8 cellular contexts compared by ENCODE assay signal in the genomic region with DNA sequence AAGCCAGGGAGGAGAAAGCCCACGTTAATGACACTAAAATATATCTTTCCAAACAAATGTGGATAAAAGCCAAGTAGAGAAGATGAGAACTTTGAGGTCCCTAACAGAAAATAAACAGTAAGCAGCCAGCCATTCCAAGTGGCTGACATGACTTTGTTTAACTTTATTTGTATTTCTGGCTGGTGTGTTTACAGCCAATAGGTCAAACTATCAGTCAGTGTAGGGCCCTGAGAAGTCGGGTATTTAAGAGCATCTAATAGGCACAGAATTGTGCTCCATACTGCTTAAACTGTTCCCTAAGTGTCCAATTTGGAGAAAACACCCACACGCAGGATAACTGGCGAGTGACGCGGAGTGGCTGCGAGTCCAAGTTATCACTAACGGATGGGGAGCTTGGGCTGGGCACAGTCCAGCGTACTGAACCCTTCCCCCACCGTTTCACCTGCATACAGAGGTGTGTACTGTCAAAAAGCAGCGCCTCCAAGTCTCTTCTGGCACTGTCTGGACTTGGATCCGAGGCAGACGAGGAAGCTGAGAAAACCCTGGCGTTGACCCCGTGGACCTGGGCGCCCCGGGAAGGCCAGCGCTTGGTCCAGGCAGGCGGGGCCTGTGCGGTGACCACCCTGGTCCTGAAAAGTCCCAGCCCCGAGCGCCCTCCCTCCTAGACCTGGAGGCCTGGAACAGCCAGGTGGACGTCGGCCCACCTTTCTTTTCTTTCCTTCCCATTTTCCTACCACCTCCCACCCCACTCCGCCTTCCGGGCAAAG. TPM values are rescaled to one million over a fixed set of nuclear protein-coding genes. Genes with fewer than 3 reads are reported as not detected.
DNase-seq lines count a peak whose midpoint lies in the region; ATAC-seq, FAIRE-seq and TF ChIP-seq lines count a peak whose summit lies in the region.

No MANE protein-coding gene starts in this region.

- H3K9ac ChIP-seq in ES-I3 (ENCODE audit: low read depth, low read length) (peak overlapping the region; percentile 80), GM12878 (ENCODE audit: control insufficient read depth, insufficient read depth, low read length) (peak overlapping the region; percentile 72)

- H3K4me3 ChIP-seq in GM12878 = peak overlapping the region; percentile 89; the same call in 1 of the 2 replicates

- no peaks in the 10 kb centered on the region for H4K20me1 ChIP-seq in GM12878 (ENCODE audit: control insufficient read depth, insufficient read depth)

- no peaks in the 10 kb centered on the region for H3K27me3 ChIP-seq in GM12878 (replicated peaks in 1 of 2; ENCODE audit: control insufficient read depth in 2 of 2, insufficient read depth in 2 of 2, low read length in 1 of 2)

- POLR2A ChIA-PET in GM12878 (lab: Charles Lee) = no interaction called here

- peak overlapping the region; percentile 100 for H3K27ac Mint-ChIP-seq in stimulated activated effector memory CD8-positive, alpha-beta T cell treated with anti-CD3 and anti-CD28 coated beads, Interleukin-12 subunit alpha, Interleukin-12 subunit beta, amount 100 ng/mL, for 72 hours

- H3K4me2 ChIP-seq in GM12878 (ENCODE audit: control insufficient read depth, insufficient read depth) = peak overlapping the region; percentile 70

- peak overlapping the region; percentile 94 for H2AFZ ChIP-seq in GM12878 (ENCODE audit: control insufficient read depth, low read depth, low read length)

- FAIRE-seq in GM12878 (lab: Jason Lieb, UNC) = no peak
- no peak for FAIRE-seq in H54 (lab: Jason Lieb, UNC)

- H3K36me3 ChIP-seq in ES-I3 (ENCODE audit: insufficient read depth, low read length) (no peaks in the 10 kb centered on the region; the same call in 1 of the 2 replicates), GM12878 (ENCODE audit: control insufficient read depth in 2 of 2, insufficient read depth in 2 of 2, low read length in 1 of 2) (peaks cover 0 to 7% of the 10 kb centered on the region in 2 experiments; a peak in 1 of 4 replicates)

- H3K4me3 Mint-ChIP-seq in stimulated activated effector memory CD8-positive, alpha-beta T cell treated with anti-CD3 and anti-CD28 coated beads, Interleukin-12 subunit alpha, Interleukin-12 subunit beta, amount 100 ng/mL, for 72 hours = peak overlapping the region; percentile 96

- in situ Hi-C loops in GM12878 (cut with MboI) = no loop called here

- SMC1A ChIA-PET in GM12878 (lab: Charles Lee; ENCODE audit: uncharacterized antibody, unreplicated experiment) = no interaction called here

- ATAC-seq in HG03521 (IDR thresholded peaks at IDR 0.05; ENCODE audit: unreplicated experiment) (peak; percentile 6), GM12878 (peak; percentile 1; the same call in 2 of the 3 replicates), GM18520 (IDR thresholded peaks at IDR 0.05; ENCODE audit: unreplicated experiment) (no peak)
- ATAC-seq in stimulated activated effector memory CD8-positive, alpha-beta T cell treated with anti-CD3 and anti-CD28 coated beads, Interleukin-12 subunit alpha, Interleukin-12 subunit beta, amount 100 ng/mL, for 72 hours = no peak

- no peak for TF ChIP-seq EP300 in GM12878 (IDR thresholded peaks at IDR 0.05; ENCODE audit: borderline replicate concordance in 1 of 2, control insufficient read depth in 1 of 2, low read depth in 2 of 2, low read length in 2 of 2)

- no peak for DNase-seq in GM12878 (ENCODE audit: low read depth, low spot score)
- DNase-seq in iPS-NIHi7 (ENCODE audit: extremely low spot score) = peak; percentile 48
- DNase-seq in stimulated activated effector memory CD8-positive, alpha-beta T cell treated with anti-CD3 and anti-CD28 coated beads, Interleukin-12 subunit alpha, Interleukin-12 subunit beta, amount 100 ng/mL, for 72 hours (ENCODE audit: low spot score in 2 of 2) = peak in 1 of 2 donors; percentile 60
- no peak for DNase-seq in H54 (ENCODE audit: insufficient read length, low spot score)
- DNase-seq in NAMALWA (ENCODE audit: low spot score) = no peak

- no peak for TF ChIP-seq CTCF in GM12878 (IDR thresholded peaks at IDR 0.05 in 2 of 3, conservative IDR thresholded peaks at IDR 0.05 in 1 of 3; ENCODE audit: control insufficient read depth in 2 of 3, extremely low read depth in 1 of 3, insufficient read depth in 1 of 3, low read depth in 3 of 3, low read length in 3 of 3)

- CTCF ChIA-PET in GM12878 (lab: Yijun Ruan, JAX) = no interaction called here

- H3K27ac ChIP-seq in GM12878 (ENCODE audit: control insufficient read depth, insufficient read depth) = no peak overlapping the region

- H3K9me3 ChIP-seq in ES-I3 (ENCODE audit: control insufficient read depth, insufficient read depth, low read length) (no peaks in the 10 kb centered on the region), GM12878 (replicated peaks; ENCODE audit: control insufficient read depth, insufficient read depth, low read length) (no peaks in the 10 kb centered on the region)

- RAD21 ChIA-PET in GM12878 (lab: Charles Lee; ENCODE audit: unreplicated experiment) = no interaction called here

- no peak for TF ChIP-seq RAD21 in GM12878 (IDR thresholded peaks at IDR 0.05; ENCODE audit: insufficient read depth, low read depth, low read length)

- H3K36me3 Mint-ChIP-seq in stimulated activated effector memory CD8-positive, alpha-beta T cell treated with anti-CD3 and anti-CD28 coated beads, Interleukin-12 subunit alpha, Interleukin-12 subunit beta, amount 100 ng/mL, for 72 hours = peaks cover 48% of the 10 kb centered on the region

- H3K9me3 Mint-ChIP-seq in stimulated activated effector memory CD8-positive, alpha-beta T cell treated with anti-CD3 and anti-CD28 coated beads, Interleukin-12 subunit alpha, Interleukin-12 subunit beta, amount 100 ng/mL, for 72 hours = no peaks in the 10 kb centered on the region

- H3K4me1 ChIP-seq in ES-I3 (ENCODE audit: insufficient read depth, low read length) (no peaks in the 10 kb centered on the region), GM12878 (ENCODE audit: control insufficient read depth, insufficient read depth, low read length) (no peaks in the 10 kb centered on the region)

- H3K4me1 Mint-ChIP-seq in stimulated activated effector memory CD8-positive, alpha-beta T cell treated with anti-CD3 and anti-CD28 coated beads, Interleukin-12 subunit alpha, Interleukin-12 subunit beta, amount 100 ng/mL, for 72 hours = peaks cover 37% of the 10 kb centered on the region

- no peak for TF ChIP-seq POLR2A in GM12878 (IDR thresholded peaks at IDR 0.05; ENCODE audit: low read depth, low read length)
- TF ChIP-seq POLR2A in H54 (IDR thresholded peaks at IDR 0.05; ENCODE audit: low read depth, low read length) = no peak

- WGBS in GM12878 (ENCODE audit: insufficient coverage, insufficient replicate concordance, low lambda C conversion rate, missing lambda C conversion rate) = 52% methylated on average over 26 of the region's 26 CpGs

- BruUV-seq in GM12878 (replicated peaks; lab: Mats Ljungman, UMichigan) = no TSS peak

- intact Hi-C loops in GM12878 (cut with micrococcal nuclease; ENCODE audit: unreplicated experiment) = no loop called here

- peaks cover 7% of the 10 kb centered on the region for H3K79me2 ChIP-seq in GM12878 (ENCODE audit: control insufficient read depth, insufficient read depth, low read length)

TF ChIP-seq in GM12878, 131 proteins besides CTCF, POLR2A, EP300 and RAD21 (continues in another document):
- TF ChIP-seq EGR1 (IDR thresholded peaks at IDR 0.05; ENCODE audit: borderline replicate concordance in 1 of 2, low read depth in 2 of 2, low read length in 2 of 2) (no peak), POU2F2 (IDR thresholded peaks at IDR 0.05; ENCODE audit: borderline replicate concordance, low read depth, low read length) (no peak), STAT1 (conservative IDR thresholded peaks at IDR 0.05) (no peak), SMAD5 (IDR thresholded peaks at IDR 0.05; ENCODE audit: low read depth) (no peak), PRDM15 (CRISPR knock-in tag; IDR thresholded peaks at IDR 0.05) (no peak)

RNA-seq across cellular contexts. Expression of gene LGALS8, which starts 0.7 kb away (rescaled TPM):
- total RNA-seq in GM12878 (2013; cell fraction: nucleolus; rRNA removed) = 165 and 175 TPM in 2 replicates
- total RNA-seq in GM12878 (2014; rRNA removed) = 16.0 and 23.9 TPM in 2 replicates
- 19.9 and 20.0 TPM in 2 replicates for total RNA-seq in GM12878 (2014; rRNA removed; fragmentation: Illumina TruSeq; extraction: Trizol)
- 15.4 and 16.4 TPM in 2 replicates for total RNA-seq in GM12878 (2021)
- 35.3 TPM for polyA plus RNA-seq in GM12878 (2011; ENCODE audit: low read depth)
- polyA plus RNA-seq in GM12878 (2011; rRNA removed) = 86.5 and 107 TPM in 2 replicates
- 45.3 and 58.0 TPM in 2 replicates for polyA plus RNA-seq in GM12878 (2011; cell fraction: cytosol; rRNA removed)
- polyA plus RNA-seq in GM12878 (2011; cell fraction: nucleus; rRNA removed) = 233 and 364 TPM in 2 replicates
- polyA plus RNA-seq in GM12878 (2012) = 28.4 and 44.1 TPM in 2 replicates
- polyA plus RNA-seq in GM12878 (2014; fragmentation: Illumina TruSeq; extraction: Trizol) = 20.4 and 21.6 TPM in 2 replicates
- polyA plus RNA-seq in GM12878 (2014; fragmentation: Nextera tagmentation; extraction: Ambion mirVana) = 10 to 100 TPM; 15.9 to 18.6 TPM
- 24.2 and 25.2 TPM in 2 replicates for polyA plus RNA-seq in GM12878 (2014; rRNA removed)
- polyA plus RNA-seq in GM12878 (2016; fragmentation: Nextera tagmentation; extraction: Ambion mirVana) = 10 to 100 TPM; 18.0 to 19.8 TPM
- 53.5 and 60.1 TPM in 2 replicates for polyA minus RNA-seq in GM12878 (2011; rRNA and poly(A)+ RNA removed)
- polyA minus RNA-seq in GM12878 (2011; cell fraction: cytosol; rRNA and poly(A)+ RNA removed) = 11.9 and 13.4 TPM in 2 replicates
- 76.8 and 81.1 TPM in 2 replicates for polyA minus RNA-seq in GM12878 (2011; cell fraction: nucleus; rRNA and poly(A)+ RNA removed)

Comparison
In these comparisons a context has a peak if more than half of its experiments do, and no peak if none do; other contexts are left out.
1. ATAC-seq: peak in HG03521 (single experiment) and GM12878 (single experiment); none in stimulated activated effector memory CD8-positive, alpha-beta T cell treated with anti-CD3 and anti-CD28 coated beads, Interleukin-12 subunit alpha, Interleukin-12 subunit beta, amount 100 ng/mL, for 72 hours (single experiment) and GM18520 (single experiment).